In the genomic region with DNA sequence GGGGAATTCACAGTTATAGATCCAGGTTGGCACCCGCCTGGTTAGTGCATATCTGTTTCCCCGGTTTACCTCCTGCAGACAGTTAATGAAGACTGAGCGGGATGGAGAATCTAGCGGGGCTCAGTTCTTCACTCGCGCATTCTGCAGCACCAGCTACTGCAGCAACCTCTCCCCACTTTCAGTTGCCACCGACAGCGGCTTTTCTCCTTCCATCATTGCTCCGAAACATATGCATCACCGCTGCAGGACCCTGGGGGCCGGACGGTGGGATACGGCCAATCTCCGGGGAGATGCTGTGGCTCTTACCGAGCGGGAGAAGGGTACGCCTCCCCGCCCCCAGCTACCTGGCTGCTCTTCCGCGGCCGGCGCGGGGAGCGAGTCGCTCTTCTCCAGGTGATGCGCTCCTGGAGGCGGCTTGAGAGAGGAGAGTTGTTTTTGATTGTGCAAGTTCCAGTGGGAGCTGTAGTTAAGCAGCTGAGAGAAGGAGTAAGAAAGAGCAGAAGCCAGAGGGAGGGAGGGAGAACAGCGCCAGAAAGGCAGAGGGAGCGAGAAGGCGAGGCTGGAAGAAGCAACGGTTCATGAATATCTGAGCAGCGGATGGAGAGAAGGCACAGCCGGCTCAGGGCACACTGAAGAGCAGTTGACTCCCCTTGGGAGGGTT, we compare ENCODE assay signal across 8 cellular contexts. TPM values are rescaled to one million over a fixed set of nuclear protein-coding genes. Genes with fewer than 3 reads are reported as not detected.
DNase-seq lines count a peak whose midpoint lies in the region; ATAC-seq, FAIRE-seq and TF ChIP-seq lines count a peak whose summit lies in the region.

A gene (minus strand): TSS at position 642 of the 661 bp plus-strand sequence. CDS start 652 bp downstream, outside the sequence.

- TF ChIP-seq CTCF in natural killer cell (IDR thresholded peaks at IDR 0.05) (no peak), type B pancreatic cell (conservative IDR thresholded peaks at IDR 0.05) (peak; percentile 38)

- H3K36me3 Mint-ChIP-seq in activated naive CD4-positive, alpha-beta T cell treated with anti-CD3 and anti-CD28 coated beads, Interleukin-2, amount 10 ng/mL, durations not matched to agents 7 days and 5 days, result peaks cover 2% of the 10 kb centered on the region
- no peaks in the 10 kb centered on the region for H3K36me3 Mint-ChIP-seq in natural killer cell
- H3K36me3 Mint-ChIP-seq in type B pancreatic cell, result no peaks in the 10 kb centered on the region

- intact Hi-C loops in natural killer cell (cut with micrococcal nuclease), result no loop called here

- peaks cover 33% of the 10 kb centered on the region for H3K4me1 Mint-ChIP-seq in activated naive CD4-positive, alpha-beta T cell treated with anti-CD3 and anti-CD28 coated beads, Interleukin-2, amount 10 ng/mL, durations not matched to agents 7 days and 5 days
- H3K4me1 Mint-ChIP-seq in natural killer cell (peaks cover 7 to 11% of the 10 kb centered on the region in 2 donors), type B pancreatic cell (ENCODE audit: unreplicated experiment) (peaks cover 12% of the 10 kb centered on the region)

- H3K4me3 ChIP-seq in GM08714 (ENCODE audit: low read length), result peak within 1 kb of the TSS; percentile 15; the same call in 1 of the 2 replicates

- peak within 1 kb of the TSS; percentile 83 for H3K4me3 Mint-ChIP-seq in activated naive CD4-positive, alpha-beta T cell treated with anti-CD3 and anti-CD28 coated beads, Interleukin-2, amount 10 ng/mL, durations not matched to agents 7 days and 5 days
- H3K4me3 Mint-ChIP-seq in natural killer cell (peak within 1 kb of the TSS; percentile 58), type B pancreatic cell (peak within 1 kb of the TSS; percentile 84)

- H3K27me3 Mint-ChIP-seq in activated naive CD4-positive, alpha-beta T cell treated with anti-CD3 and anti-CD28 coated beads, Interleukin-2, amount 10 ng/mL, durations not matched to agents 7 days and 5 days, result peaks cover 22% of the 10 kb centered on the region
- peaks cover 47 to 69% of the 10 kb centered on the region in 2 donors for H3K27me3 Mint-ChIP-seq in natural killer cell (ENCODE audit: low read depth in 2 of 2)
- H3K27me3 Mint-ChIP-seq in type B pancreatic cell, result peaks cover 71% of the 10 kb centered on the region

- no peak for FAIRE-seq in frontal cortex (lab: Jason Lieb, UNC)

- H3K27ac Mint-ChIP-seq in activated naive CD4-positive, alpha-beta T cell treated with anti-CD3 and anti-CD28 coated beads, Interleukin-2, amount 10 ng/mL, durations not matched to agents 7 days and 5 days, result peak within 1 kb of the TSS; percentile 20
- H3K27ac Mint-ChIP-seq in natural killer cell (no peak within 1 kb of the TSS), type B pancreatic cell (no peak within 1 kb of the TSS)

- H3K9me3 Mint-ChIP-seq in activated naive CD4-positive, alpha-beta T cell treated with anti-CD3 and anti-CD28 coated beads, Interleukin-2, amount 10 ng/mL, durations not matched to agents 7 days and 5 days, result peaks cover 8% of the 10 kb centered on the region
- H3K9me3 Mint-ChIP-seq in natural killer cell (no peaks in the 10 kb centered on the region), type B pancreatic cell (no peaks in the 10 kb centered on the region)

- CTCF ChIA-PET in activated naive CD4-positive, alpha-beta T cell treated with anti-CD3 and anti-CD28 coated beads, Interleukin-2, amount 10 ng/mL, durations not matched to agents 7 days and 5 days (lab: Charles Lee), result interaction anchor here (0.9 to 1.5 kb wide), 3 partner anchors 18 to 323 kb away, joined by 3 to 5 read pairs (median 3); no protein-coding TSS in a partner anchor

- ATAC-seq in natural killer cell (peak in 1 of 3 donors; percentile 24), GM21717 (IDR thresholded peaks at IDR 0.05; ENCODE audit: unreplicated experiment) (no peak)

- DNase-seq in NCI-H2227 (lab: John Stamatoyannopoulos, UW; ENCODE audit: unreplicated experiment) (peak; percentile 28), frontal cortex (ENCODE audit: low spot score in 2 of 2) (no peak), natural killer cell (no peak), type B pancreatic cell (ENCODE audit: extremely low spot score, unreplicated experiment) (no peak), NCI-H2029 (lab: John Stamatoyannopoulos, UW) (no peak)
- peak; percentile 51 for DNase-seq in activated naive CD4-positive, alpha-beta T cell treated with anti-CD3 and anti-CD28 coated beads, Interleukin-2, amount 10 ng/mL, durations not matched to agents 7 days and 5 days

RNA-seq across cellular contexts. Expression of the gene that starts here (rescaled TPM):
- total RNA-seq in frontal cortex, result 54.6 TPM
- 10 to 100 TPM; 31.8 to 89.6 (median 33.3) TPM for total RNA-seq in natural killer cell
- total RNA-seq in type B pancreatic cell (ENCODE audit: low replicate concordance), result 52.6 and 56.1 TPM in 2 replicates

Comparison
In these comparisons a context has a peak if more than half of its experiments do, and no peak if none do; other contexts are left out.
1. DNase-seq: peak in NCI-H2227 (single experiment) and activated naive CD4-positive, alpha-beta T cell treated with anti-CD3 and anti-CD28 coated beads, Interleukin-2, amount 10 ng/mL, durations not matched to agents 7 days and 5 days (single experiment); none in frontal cortex (0 of 2), natural killer cell (single experiment), type B pancreatic cell (single experiment) and NCI-H2029 (single experiment).
2. Peak in every context shown above with its lines, with median percentiles within 50 percentile points of each other: H3K4me3 Mint-ChIP-seq.